Comparison of ENCODE assay signal across 8 cellular contexts in genomic region chr11:57644748-57645715, GRCh38. TPM values are rescaled to one million over a fixed set of nuclear protein-coding genes. Genes with fewer than 3 reads are reported as not detected.
DNase-seq lines count a peak whose midpoint lies in the region; ATAC-seq and TF ChIP-seq lines count a peak whose summit lies in the region.

No MANE protein-coding gene starts in this region.

- ATAC-seq in GM18907 (IDR thresholded peaks at IDR 0.05; ENCODE audit: unreplicated experiment) (peak; percentile 56), HG03469 (IDR thresholded peaks at IDR 0.05; ENCODE audit: unreplicated experiment) (peak; percentile 30)

- peak overlapping the region; percentile 42 for H3K4me2 ChIP-seq in neural progenitor cell

- H3K36me3 Mint-ChIP-seq in neural progenitor cell, result peaks cover 25% of the 10 kb centered on the region

- peak overlapping the region; percentile 55 for H3K4me3 Mint-ChIP-seq in neural progenitor cell

- H3K27me3 ChIP-seq in neural progenitor cell, result no peaks in the 10 kb centered on the region

- H3K4me3 ChIP-seq in neural progenitor cell, result peak overlapping the region; percentile 21

- no peak overlapping the region for H3K27ac Mint-ChIP-seq in neural progenitor cell

- H3F3A ChIP-seq in neural progenitor cell (ENCODE audit: low read depth), result peaks cover 99% of the 10 kb centered on the region

- peak overlapping the region; percentile 41 for H3K27ac ChIP-seq in neural progenitor cell

- H3K36me3 ChIP-seq in neural progenitor cell, result no peaks in the 10 kb centered on the region

- peaks cover 56% of the 10 kb centered on the region for H3K79me2 ChIP-seq in neural progenitor cell (ENCODE audit: low read depth)

- no peak overlapping the region for H2AFZ ChIP-seq in neural progenitor cell (replicated peaks)

- H4K20me1 ChIP-seq in neural progenitor cell (ENCODE audit: low read depth), result peaks cover 99% of the 10 kb centered on the region

- H3K4me1 Mint-ChIP-seq in neural progenitor cell, result peaks cover 87% of the 10 kb centered on the region

- H3K27me3 Mint-ChIP-seq in neural progenitor cell (ENCODE audit: insufficient read depth, low read depth), result peaks cover 21% of the 10 kb centered on the region

- H3K9ac ChIP-seq in neural progenitor cell, result no peak overlapping the region

- H3K4me1 ChIP-seq in neural progenitor cell, result peaks cover 90% of the 10 kb centered on the region

- DNase-seq in Ammon's horn (ENCODE audit: low spot score) (peak; percentile 82), OCI-M1 (lab: John Stamatoyannopoulos, UW) (peak; percentile 85), activated T-cell treated with anti-CD3 and anti-CD28 coated beads for 48 hours (ENCODE audit: low read depth) (peak; percentile 78), fibroblast of gingiva (ENCODE audit: low read depth) (peak; percentile 59), neural progenitor cell (ENCODE audit: low spot score) (peak; percentile 92), superior temporal gyrus (ENCODE audit: extremely low spot score) (peak; percentile 85)

- peak; percentile 97 for TF ChIP-seq CTCF in neural progenitor cell (IDR thresholded peaks at IDR 0.05)

- H3K9me3 Mint-ChIP-seq in neural progenitor cell, result peaks cover 1% of the 10 kb centered on the region

- H3K9me3 ChIP-seq in neural progenitor cell (ENCODE audit: low read depth), result no peaks in the 10 kb centered on the region

RNA-seq across cellular contexts. Expression of gene YPEL4, which starts 4.7 kb away (rescaled TPM):
- total RNA-seq in neural progenitor cell (ENCODE audit: low replicate concordance), result 0.22 TPM in 1 of 2 replicates, not detected in the other

RNA-seq across cellular contexts. Expression of gene CLP1, which starts 12.5 kb away (rescaled TPM):
- total RNA-seq in neural progenitor cell (ENCODE audit: low replicate concordance), result 18.0 TPM in 2 replicates

RNA-seq across cellular contexts. Expression of gene ZDHHC5, which starts 22.9 kb away (rescaled TPM):
- total RNA-seq in neural progenitor cell (ENCODE audit: low replicate concordance), result 28.5 and 41.8 TPM in 2 replicates

RNA-seq across cellular contexts. Expression of gene SERPING1, which starts 47.5 kb away (rescaled TPM):
- 46.0 and 68.1 TPM in 2 replicates for total RNA-seq in neural progenitor cell (ENCODE audit: low replicate concordance)

Comparison
In these comparisons a context has a peak if more than half of its experiments do, and no peak if none do; other contexts are left out.
1. Peak in every context shown above with its lines: DNase-seq, ATAC-seq, H3K4me3 ChIP-seq and H3K27ac ChIP-seq.